Comparison of ENCODE assay signal across 8 cellular contexts in the genomic region with DNA sequence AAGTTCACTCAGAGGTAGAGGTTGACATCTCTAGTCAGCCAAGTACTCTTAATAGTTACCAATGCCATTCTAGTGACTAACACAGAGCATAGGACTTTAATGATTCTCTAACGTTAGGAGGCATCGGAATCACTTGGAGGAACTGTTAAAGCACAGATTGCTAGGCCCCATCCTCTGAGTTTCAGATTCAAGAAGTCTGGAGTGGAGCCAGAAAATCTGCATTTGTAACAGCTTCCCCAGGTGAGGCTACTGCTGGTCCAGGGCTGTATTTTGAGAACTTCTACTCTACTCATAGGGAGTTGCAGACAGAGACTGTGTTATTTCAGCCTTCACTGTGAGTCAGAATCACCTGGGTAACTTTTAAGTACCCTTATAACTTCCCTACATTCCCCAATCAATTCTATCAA. TPM values are rescaled to one million over a fixed set of nuclear protein-coding genes. Genes with fewer than 3 reads are reported as not detected.
DNase-seq lines count a peak whose midpoint lies in the region; ATAC-seq and TF ChIP-seq lines count a peak whose summit lies in the region.

No MANE protein-coding gene starts in this region.

- TF ChIP-seq CTCF in thyroid gland (IDR thresholded peaks at IDR 0.05), result no peak
- no peak for TF ChIP-seq CTCF in activated CD8-positive, alpha-beta T cell treated with anti-CD3 and anti-CD28 coated beads for 36 hours (IDR thresholded peaks at IDR 0.05)

- 26 to 34% methylated on average over 2 of the region's 2 CpGs for WGBS in thyroid gland, 2 donors

- H3K27ac Mint-ChIP-seq in CD8-positive, alpha-beta memory T cell, result peak overlapping the region in 1 of 8 donors; percentile 11
- H3K27ac Mint-ChIP-seq in activated CD8-positive, alpha-beta T cell treated with anti-CD3 and anti-CD28 coated beads for 36 hours, result no peak overlapping the region

- no peaks in the 10 kb centered on the region for H3K9me3 Mint-ChIP-seq in CD8-positive, alpha-beta memory T cell
- H3K9me3 Mint-ChIP-seq in activated CD8-positive, alpha-beta T cell treated with anti-CD3 and anti-CD28 coated beads for 36 hours, result no peaks in the 10 kb centered on the region

- no peaks in the 10 kb centered on the region for H3K9me3 ChIP-seq in thyroid gland
- no peaks in the 10 kb centered on the region for H3K9me3 ChIP-seq in CD8-positive, alpha-beta memory T cell (ENCODE audit: low read length)

- CTCF ChIA-PET in CD8-positive, alpha-beta memory T cell (lab: Charles Lee), result interaction anchor here (1.1 kb wide), 1 partner anchor 76 kb away, joined by 3 read pairs; no protein-coding TSS in a partner anchor
- CTCF ChIA-PET in activated CD8-positive, alpha-beta T cell treated with anti-CD3 and anti-CD28 coated beads for 36 hours (lab: Charles Lee), result interaction anchor here (1.2 to 1.4 kb wide), 2 partner anchors 25 to 44 kb away, joined by 3 to 4 read pairs; no protein-coding TSS in a partner anchor

- intact Hi-C loops in thyroid gland (cut with DNase I), result no loop called here
- intact Hi-C loops in activated CD8-positive, alpha-beta T cell treated with anti-CD3 and anti-CD28 coated beads for 36 hours (cut with micrococcal nuclease), result no loop called here

- POLR2A ChIA-PET in CD8-positive, alpha-beta memory T cell (lab: Charles Lee), result no interaction called here
- POLR2A ChIA-PET in activated CD8-positive, alpha-beta T cell treated with anti-CD3 and anti-CD28 coated beads for 36 hours (lab: Charles Lee), result no interaction called here

- peaks cover 60 to 85% (median 75%) of the 10 kb centered on the region in 3 donors for H3K4me1 Mint-ChIP-seq in CD8-positive, alpha-beta memory T cell
- peaks cover 55% of the 10 kb centered on the region for H3K4me1 Mint-ChIP-seq in activated CD8-positive, alpha-beta T cell treated with anti-CD3 and anti-CD28 coated beads for 36 hours (ENCODE audit: low read depth)

- H3K4me1 ChIP-seq in thyroid gland, result peaks cover 15 to 27% of the 10 kb centered on the region in 2 donors
- peaks cover 19% of the 10 kb centered on the region for H3K4me1 ChIP-seq in CD8-positive, alpha-beta memory T cell (ENCODE audit: insufficient read depth, low read length)

- TF ChIP-seq POLR2A in thyroid gland (IDR thresholded peaks at IDR 0.05), result no peak

- peak overlapping the region; percentile 31 to 63 (median 52) for H3K27ac ChIP-seq in thyroid gland
- no peak overlapping the region for H3K27ac ChIP-seq in CD8-positive, alpha-beta memory T cell (ENCODE audit: low read depth, low read length)

- H3K4me3 ChIP-seq in thyroid gland (replicated peaks in 1 of 3), result no peak overlapping the region
- H3K4me3 ChIP-seq in CD8-positive, alpha-beta memory T cell (ENCODE audit: low read length), result no peak overlapping the region

- H3K36me3 ChIP-seq in thyroid gland, result no peaks in the 10 kb centered on the region
- H3K36me3 ChIP-seq in CD8-positive, alpha-beta memory T cell (ENCODE audit: insufficient read depth, low read length), result peaks cover 4% of the 10 kb centered on the region

- no peak overlapping the region for H3K4me3 Mint-ChIP-seq in CD8-positive, alpha-beta memory T cell
- H3K4me3 Mint-ChIP-seq in activated CD8-positive, alpha-beta T cell treated with anti-CD3 and anti-CD28 coated beads for 36 hours, result no peak overlapping the region

- H3K36me3 Mint-ChIP-seq in CD8-positive, alpha-beta memory T cell, result peaks cover 0 to 32% (median 4%) of the 10 kb centered on the region in 3 donors
- H3K36me3 Mint-ChIP-seq in activated CD8-positive, alpha-beta T cell treated with anti-CD3 and anti-CD28 coated beads for 36 hours (ENCODE audit: low read depth), result peaks cover 11% of the 10 kb centered on the region

- DNase-seq in NCI-H748 (lab: John Stamatoyannopoulos, UW; ENCODE audit: unreplicated experiment) (peak; percentile 21), NCI-H748 treated with DMSO at 0.1 percent for 48 hours (lab: John Stamatoyannopoulos, UW) (no peak), glomerular visceral epithelial cell (ENCODE audit: extremely low spot score) (peak; percentile 43), thyroid gland (peak; percentile 37 to 40), 8988T (no peak)
- DNase-seq in CD8-positive, alpha-beta memory T cell, result no peak
- no peak for DNase-seq in activated CD8-positive, alpha-beta T cell treated with anti-CD3 and anti-CD28 coated beads for 36 hours

- no peaks in the 10 kb centered on the region for H3K27me3 ChIP-seq in thyroid gland
- H3K27me3 ChIP-seq in CD8-positive, alpha-beta memory T cell (ENCODE audit: insufficient read depth, low read length, poor library complexity, severe bottlenecking), result no peaks in the 10 kb centered on the region

- no peaks in the 10 kb centered on the region for H3K27me3 Mint-ChIP-seq in CD8-positive, alpha-beta memory T cell
- no peaks in the 10 kb centered on the region for H3K27me3 Mint-ChIP-seq in activated CD8-positive, alpha-beta T cell treated with anti-CD3 and anti-CD28 coated beads for 36 hours

- ATAC-seq in HG03521 (IDR thresholded peaks at IDR 0.05; ENCODE audit: unreplicated experiment), result peak; percentile 34
- no peak for ATAC-seq in activated CD8-positive, alpha-beta T cell treated with anti-CD3 and anti-CD28 coated beads for 36 hours

RNA-seq across cellular contexts. Expression of a gene that starts 5.7 kb away (rescaled TPM):
- total RNA-seq in thyroid gland, result 100 to 1,000 TPM; 113 to 140 (median 124) TPM
- total RNA-seq in CD8-positive, alpha-beta memory T cell, result 10 to 100 TPM; 16.2 to 17.3 TPM
- 45.5 TPM for polyA plus RNA-seq in CD8-positive, alpha-beta memory T cell
- total RNA-seq in activated CD8-positive, alpha-beta T cell treated with anti-CD3 and anti-CD28 coated beads for 36 hours, result 10 to 100 TPM; 14.6 to 15.9 TPM

Comparison
In these comparisons a context has a peak if more than half of its experiments do, and no peak if none do; other contexts are left out.
1. DNase-seq: peak in NCI-H748 (single experiment), glomerular visceral epithelial cell (single experiment) and thyroid gland (2 of 2); none in NCI-H748 treated with DMSO at 0.1 percent for 48 hours (single experiment), CD8-positive, alpha-beta memory T cell (0 of 5), 8988T (single experiment) and activated CD8-positive, alpha-beta T cell treated with anti-CD3 and anti-CD28 coated beads for 36 hours (single experiment).
2. RNA of a gene that starts 5.7 kb away (total RNA-seq): 113 to 140 TPM in thyroid gland; 16.2 to 17.3 TPM in CD8-positive, alpha-beta memory T cell and 14.6 to 15.9 TPM in activated CD8-positive, alpha-beta T cell treated with anti-CD3 and anti-CD28 coated beads for 36 hours; every median in the first group is over 4 times any median in the second.